25 cellular contexts compared by ENCODE assay signal in genomic region chr12:112788205-112788604, GRCh38. TPM values are rescaled to one million over a fixed set of nuclear protein-coding genes. Genes with fewer than 3 reads are reported as not detected.
DNase-seq lines count a peak whose midpoint lies in the region; ATAC-seq and TF ChIP-seq lines count a peak whose summit lies in the region.
"Had no signal": no experiment of that assay in that cellular context is flagged by ENCODE, and none has a peak within 500 bp of the region (broad histone marks: within the 10 kb centered on the region; RNA-seq: fewer than 3 reads in every experiment).

No MANE protein-coding gene starts in this region.

- H3K9ac ChIP-seq in mesendoderm (ENCODE audit: low read length): no peak overlapping the region
- H3K9ac ChIP-seq: GM23248 had no signal

- peak overlapping the region; percentile 7 for H3K56ac ChIP-seq in mesendoderm (ENCODE audit: low read length)

- H3K4ac ChIP-seq in mesendoderm (ENCODE audit: low read depth, low read length): no peak overlapping the region

- no peak overlapping the region for H3K4me2 ChIP-seq in mesendoderm (ENCODE audit: low read length)
- H3K4me2 ChIP-seq: hepatocyte had no signal

- H3K79me2 ChIP-seq in mesendoderm (ENCODE audit: control insufficient read depth, insufficient read depth, low read length): no peaks in the 10 kb centered on the region
- H3K79me2 ChIP-seq: hepatocyte had no signal

- no peak overlapping the region for H2BK120ac ChIP-seq in mesendoderm (ENCODE audit: low read depth, low read length)

- TF ChIP-seq CTCF in GM12873 (IDR thresholded peaks at IDR 0.05; ENCODE audit: insufficient read depth, low read depth, low read length, missing control alignments) (peak; percentile 35), Peyer's patch (IDR thresholded peaks at IDR 0.05) (no peak)

- H4K8ac ChIP-seq in mesendoderm (ENCODE audit: low read depth, low read length): no peak overlapping the region

- peaks cover 5% of the 10 kb centered on the region for H3K27me3 ChIP-seq in mesendoderm (ENCODE audit: insufficient read depth, low read length, poor library complexity)
- H3K27me3 ChIP-seq in Peyer's patch: no peaks in the 10 kb centered on the region

- H3K4me1 ChIP-seq in mesendoderm (ENCODE audit: control insufficient read depth, low read depth, low read length) (peaks cover 2% of the 10 kb centered on the region), Peyer's patch (no peaks in the 10 kb centered on the region)

- no peak overlapping the region for H3K27ac ChIP-seq in mesendoderm (ENCODE audit: low read depth, low read length)
- H3K27ac ChIP-seq in Peyer's patch: no peak overlapping the region
- H3K27ac ChIP-seq: GM23248, hepatocyte, neutrophil had no signal

- H4K5ac ChIP-seq in mesendoderm (ENCODE audit: low read length): no peak overlapping the region

- in situ Hi-C loops in SK-MEL-5 (cut with HindIII; ENCODE audit: low pct_unique_long_range_greater_than_20kb, low sequenced_read_pairs): no loop called here

- H3K36me3 ChIP-seq in mesendoderm (ENCODE audit: control insufficient read depth, insufficient read depth, low read length) (no peaks in the 10 kb centered on the region), Peyer's patch (no peaks in the 10 kb centered on the region)
- H3K36me3 ChIP-seq: neutrophil had no signal

- H3K23ac ChIP-seq in mesendoderm (ENCODE audit: low read length): no peak overlapping the region

- no peak for TF ChIP-seq POLR2A in Peyer's patch (IDR thresholded peaks at IDR 0.05)

- H3K79me1 ChIP-seq in mesendoderm (ENCODE audit: low read length): no peaks in the 10 kb centered on the region

- H2BK5ac ChIP-seq in mesendoderm (ENCODE audit: low read length): no peak overlapping the region

- ATAC-seq in HG03521 (IDR thresholded peaks at IDR 0.05; ENCODE audit: unreplicated experiment): no peak
- ATAC-seq: esophagus mucosa had no signal

- DNase-seq in DMS 273 (lab: John Stamatoyannopoulos, UW; ENCODE audit: unreplicated experiment) (peak; percentile 8), DMS 273 treated with DMSO at 0.1 percent for 48 hours (lab: John Stamatoyannopoulos, UW) (no peak), SK-MEL-5 (ENCODE audit: low read depth, low spot score) (peak; percentile 28), mesendoderm (peak; percentile 32), NCI-H2081 treated with DMSO at 0.1 percent for 48 hours (lab: John Stamatoyannopoulos, UW) (no peak), Peyer's patch (no peak)
- DNase-seq: activated B cell treated with CpG ODN at 0.5 μM for 24 hours; activated CD4-positive, alpha-beta T cell treated with anti-CD3 and anti-CD28 coated beads, Interleukin-2, amount 50 U/mL, for 4 hours; activated effector memory CD4-positive, alpha-beta T cell treated with Interleukin-2 at 50 U/mL for 16 hours; cerebellar nuclear complex; foreskin melanocyte; GM23248; small intestine; stimulated activated naive CD4-positive, alpha-beta T cell treated with Interleukin-2 at 50 U/mL for 16 hours had no signal

- no peak overlapping the region for H2AK5ac ChIP-seq in mesendoderm (ENCODE audit: low read length)

- H2BK15ac ChIP-seq in mesendoderm (replicated peaks; ENCODE audit: low read depth): no peak overlapping the region

- no peak overlapping the region for H3K18ac ChIP-seq in mesendoderm (ENCODE audit: low read length)

- no peak overlapping the region for H3K4me3 ChIP-seq in mesendoderm (ENCODE audit: low read length)
- no peak overlapping the region for H3K4me3 ChIP-seq in Peyer's patch
- H3K4me3 ChIP-seq: GM23248, hepatocyte had no signal

- H3K9me3 ChIP-seq in Peyer's patch: no peaks in the 10 kb centered on the region
- H3K9me3 ChIP-seq: neutrophil had no signal

RNA-seq across cellular contexts. Expression of gene RPH3A, which starts 3.3 kb away (rescaled TPM):
- total RNA-seq in SK-MEL-5 (2014; rRNA removed; shearing (Covaris generic)): not detected in 2 replicates
- polyA plus RNA-seq in SK-MEL-5 (2015; cell fraction: cytosol; rRNA removed): 0.40 TPM in 1 of 2 replicates, not detected in the other
- 0.69 TPM in 1 of 2 replicates, not detected in the other for polyA plus RNA-seq in SK-MEL-5 (2015; cell fraction: nucleus; rRNA removed)
- 0.04 TPM for polyA plus RNA-seq in mesendoderm (2013, experiment 1 of 2)
- polyA plus RNA-seq in mesendoderm (2013, experiment 2 of 2): 0.07 TPM
- not detected for total RNA-seq in Peyer's patch
- total RNA-seq: A172, activated B cell treated with CpG ODN at 0.5 μM for 24 hours, B cell, Daoy, esophagus mucosa, GM23248, hepatocyte, M059J, RPMI7951 had no signal
- polyA plus RNA-seq: GM23248, hepatocyte, liver had no signal

Comparison
In these comparisons a context has a peak if more than half of its experiments do, and no peak if none do; other contexts are left out.
1. DNase-seq: peak in DMS 273 (single experiment), SK-MEL-5 (single experiment) and mesendoderm (single experiment); none in DMS 273 treated with DMSO at 0.1 percent for 48 hours (single experiment), NCI-H2081 treated with DMSO at 0.1 percent for 48 hours (single experiment) and Peyer's patch (0 of 3).